In the genomic region with DNA sequence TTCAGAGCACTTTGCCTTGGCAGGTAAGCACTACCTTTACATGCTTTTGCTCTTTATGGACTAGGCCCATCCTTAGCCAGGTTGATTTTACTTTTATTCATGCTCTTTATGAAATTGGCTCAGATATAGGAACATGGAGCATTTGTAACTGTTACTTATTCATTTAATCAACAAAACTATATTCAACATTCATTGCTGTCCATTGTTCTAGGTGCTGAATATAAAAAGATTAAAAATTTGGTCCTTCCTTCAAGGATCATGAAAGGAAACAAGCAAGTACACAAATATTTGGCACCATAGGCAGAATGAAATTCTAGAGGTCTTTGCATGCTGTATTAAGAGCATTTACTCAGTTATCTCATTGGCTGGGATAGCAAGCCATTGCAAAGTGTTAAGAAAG, we compare ENCODE assay signal across 24 cellular contexts.
"Had no signal": no experiment of that assay in that cellular context is flagged by ENCODE, and none has a peak within 500 bp of the region (broad histone marks: within the 10 kb centered on the region; RNA-seq: fewer than 3 reads in every experiment).

No MANE protein-coding gene starts in this region.

- DNase-seq: activated CD4-positive, alpha-beta T cell treated with anti-CD3 and anti-CD28 coated beads for 1 hour; activated CD4-positive, alpha-beta T cell treated with anti-CD3 and anti-CD28 coated beads for 4 hours; activated CD4-positive, alpha-beta T cell treated with anti-CD3 and anti-CD28 coated beads, Interleukin-2, amount 10 ng/mL, durations not matched to agents 7 days and 5 days; activated CD4-positive, alpha-beta T cell treated with anti-CD3 and anti-CD28 coated beads, Interleukin-2, amount 50 U/mL, for 48 hours; activated CD8-positive, alpha-beta memory T cell treated with anti-CD3 and anti-CD28 coated beads for 24 hours; activated CD8-positive, alpha-beta T cell treated with anti-CD3 and anti-CD28 coated beads for 36 hours; activated effector memory CD4-positive, alpha-beta T cell treated with Interleukin-2 at 50 U/mL for 16 hours; activated gamma-delta T cell treated with Interleukin-2 at 50 U/mL for 16 hours; activated naive CD4-positive, alpha-beta T cell treated with anti-CD3 and anti-CD28 coated beads, Interleukin-2, amount 50 U/mL, for 16 hours; activated naive CD4-positive, alpha-beta T cell treated with Interleukin-2 at 50 U/mL for 16 hours; activated T-cell treated with anti-CD3 and anti-CD28 coated beads, Interleukin-2, amount 50 U/mL, for 4 hours; amniotic stem cell; anterior cingulate cortex; brain microvascular endothelial cell; dorsolateral prefrontal cortex; effector memory CD4-positive, alpha-beta T cell; endodermal cell; foreskin fibroblast; hippocampal formation had no signal

- H3K27ac ChIP-seq: brain microvascular endothelial cell, coronary artery, VCaP had no signal

- ATAC-seq: activated CD8-positive, alpha-beta T cell treated with anti-CD3 and anti-CD28 coated beads for 36 hours; activated T-cell treated with anti-CD3 and anti-CD28 coated beads, Interleukin-2, amount 50 U/mL, for 4 hours; activated T-helper 17 cell treated with anti-CD3 and anti-CD28 coated beads, Interleukin-2, amount 50 U/mL, for 72 hours; esophagus mucosa; WTC11 had no signal

- H3K36me3 ChIP-seq: brain microvascular endothelial cell had no signal

- H3K4me3 ChIP-seq: coronary artery, dorsolateral prefrontal cortex had no signal

- H3K27me3 ChIP-seq: brain microvascular endothelial cell, dorsolateral prefrontal cortex had no signal
